In the genomic region with DNA sequence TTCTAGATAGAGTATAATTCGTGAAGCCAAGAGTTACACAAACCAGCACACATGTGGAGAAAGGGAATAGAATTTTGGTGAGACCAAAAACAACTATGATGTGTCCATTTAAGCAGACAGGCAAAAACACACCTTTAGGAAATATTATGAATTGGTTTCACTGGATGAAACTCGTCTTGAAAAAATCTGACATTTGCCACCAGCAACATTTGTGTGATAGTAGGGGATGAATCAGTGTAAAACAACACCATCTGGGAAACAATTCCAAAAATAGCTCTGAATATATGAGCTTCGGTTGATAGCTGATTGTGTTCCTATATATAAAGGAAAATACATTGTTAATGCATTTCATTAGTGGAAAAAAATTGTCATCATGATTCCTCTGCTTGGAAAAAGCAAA, we compare ENCODE assay signal across 23 cellular contexts.
"Had no signal": no experiment of that assay in that cellular context is flagged by ENCODE, and none has a peak within 500 bp of the region (broad histone marks: within the 10 kb centered on the region; RNA-seq: fewer than 3 reads in every experiment).

No MANE protein-coding gene starts in this region.

- H3K4me3 ChIP-seq: body of pancreas, Peyer's patch, SJCRH30 had no signal

- H3K4me1 ChIP-seq: body of pancreas, Peyer's patch, SJCRH30 had no signal

- H3K27ac ChIP-seq: body of pancreas, KMS-11, Peyer's patch, RWPE1, SJCRH30 had no signal

- H3K4me2 ChIP-seq: KMS-11 had no signal

- H3K27me3 Mint-ChIP-seq: activated naive CD8-positive, alpha-beta T cell treated with anti-CD3 and anti-CD28 coated beads, Interleukin-2, amount 10 ng/mL, durations not matched to agents 7 days and 5 days had no signal

- H3K27me3 ChIP-seq: body of pancreas, Peyer's patch, SJCRH30 had no signal

- H3K27ac Mint-ChIP-seq: activated CD8-positive, alpha-beta T cell treated with anti-CD3 and anti-CD28 coated beads, Interleukin-2, amount 10 ng/mL, durations not matched to agents 7 days and 5 days; activated naive CD8-positive, alpha-beta T cell treated with anti-CD3 and anti-CD28 coated beads, Interleukin-2, amount 10 ng/mL, durations not matched to agents 7 days and 5 days; T-helper 1 cell treated with Interleukin-12 subunit alpha and Interleukin-12 subunit beta and Interleukin-4 antibody, amounts not matched to agents 30 μg/mL and 1 μg/mL, for 36 hours; WTC11 had no signal

- H3K4me3 Mint-ChIP-seq: activated CD8-positive, alpha-beta T cell treated with anti-CD3 and anti-CD28 coated beads, Interleukin-2, amount 10 ng/mL, durations not matched to agents 7 days and 5 days; activated naive CD8-positive, alpha-beta T cell treated with anti-CD3 and anti-CD28 coated beads, Interleukin-2, amount 10 ng/mL, durations not matched to agents 7 days and 5 days; T-helper 1 cell treated with Interleukin-12 subunit alpha and Interleukin-12 subunit beta and Interleukin-4 antibody, amounts not matched to agents 30 μg/mL and 1 μg/mL, for 36 hours; WTC11 had no signal

- H3K9ac ChIP-seq: KMS-11 had no signal

- H3K36me3 Mint-ChIP-seq: activated naive CD8-positive, alpha-beta T cell treated with anti-CD3 and anti-CD28 coated beads, Interleukin-2, amount 10 ng/mL, durations not matched to agents 7 days and 5 days had no signal

- H3K9me3 ChIP-seq: body of pancreas, Peyer's patch, SJCRH30 had no signal

- DNase-seq: activated CD4-positive, alpha-beta T cell treated with anti-CD3 and anti-CD28 coated beads for 48 hours; activated CD4-positive, alpha-beta T cell treated with anti-CD3 and anti-CD28 coated beads, Interleukin-2, amount 50 U/mL, for 4 hours; activated CD4-positive, CD25-positive, alpha-beta regulatory T cell treated with anti-CD3 and anti-CD28 coated beads, Interleukin-2, amount 50 U/mL, for 72 hours; activated CD8-positive, alpha-beta memory T cell treated with anti-CD3 and anti-CD28 coated beads, Interleukin-2, amount 50 U/mL, for 48 hours; activated CD8-positive, alpha-beta T cell treated with anti-CD3 and anti-CD28 coated beads, Interleukin-2, amount 10 ng/mL, durations not matched to agents 7 days and 5 days; activated naive CD4-positive, alpha-beta T cell treated with anti-CD3 and anti-CD28 coated beads, Interleukin-2, amount 50 U/mL, for 16 hours; activated naive CD8-positive, alpha-beta T cell treated with anti-CD3 and anti-CD28 coated beads, Interleukin-2, amount 10 ng/mL, durations not matched to agents 7 days and 5 days; activated T-cell treated with anti-CD3 and anti-CD28 coated beads, Interleukin-2, amount 50 U/mL, for 1 hour; aorta; body of pancreas; central memory CD4-positive, alpha-beta T cell; NCI-H1092; NCI-H1417; NCI-H187; NCI-H2081; NCI-H526; Peyer's patch; Right ventricle myocardium superior; SJCRH30 had no signal

- H3K9me3 Mint-ChIP-seq: T-helper 1 cell treated with Interleukin-12 subunit alpha and Interleukin-12 subunit beta and Interleukin-4 antibody, amounts not matched to agents 30 μg/mL and 1 μg/mL, for 36 hours had no signal

- H3K36me3 ChIP-seq: Peyer's patch, SJCRH30 had no signal

- H3K4me1 Mint-ChIP-seq: activated naive CD8-positive, alpha-beta T cell treated with anti-CD3 and anti-CD28 coated beads, Interleukin-2, amount 10 ng/mL, durations not matched to agents 7 days and 5 days had no signal
